In the genomic region with DNA sequence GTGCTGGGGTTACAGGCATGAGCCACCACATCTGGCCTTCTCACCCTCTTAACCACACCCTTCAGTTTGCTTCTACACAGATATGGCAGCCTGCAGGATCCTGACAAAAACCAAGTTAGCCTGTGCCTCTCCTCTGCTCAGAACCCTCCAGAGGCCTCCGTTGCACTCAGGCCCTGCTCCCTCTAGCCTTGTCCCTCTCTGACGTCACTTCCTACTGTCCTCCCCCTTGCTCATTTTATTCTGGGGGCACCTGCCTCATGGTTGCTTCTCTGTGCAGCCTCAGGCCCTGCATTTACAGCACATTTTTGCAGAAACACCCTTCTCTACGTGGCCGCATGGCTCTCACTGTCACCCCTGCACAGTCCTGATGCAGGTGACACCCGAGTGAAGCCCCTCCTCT, we compare ENCODE assay signal across 29 cellular contexts.
"Had no signal": no experiment of that assay in that cellular context is flagged by ENCODE, and none has a peak within 500 bp of the region (broad histone marks: within the 10 kb centered on the region; RNA-seq: fewer than 3 reads in every experiment).

No MANE protein-coding gene starts in this region.

- H3K4me3 ChIP-seq: adrenal gland, ascending aorta, colonic mucosa, dorsolateral prefrontal cortex, esophagus muscularis mucosa, gastroesophageal sphincter, lung, ovary, prostate gland, thyroid gland, upper lobe of right lung had no signal

- H3K27me3 ChIP-seq: ascending aorta, colonic mucosa, dorsolateral prefrontal cortex, ovary, thyroid gland, upper lobe of right lung had no signal

- H3K4me3 Mint-ChIP-seq: activated CD4-positive, alpha-beta memory T cell treated with anti-CD3 and anti-CD28 coated beads, Interleukin-2, amount 10 ng/mL, durations not matched to agents 7 days and 5 days; activated CD4-positive, alpha-beta T cell treated with anti-CD3 and anti-CD28 coated beads, Interleukin-2, amount 10 ng/mL, durations not matched to agents 24 days and 14 days; activated naive CD4-positive, alpha-beta T cell treated with anti-CD3 and anti-CD28 coated beads, Interleukin-2, amount 50 U/mL, for 24 hours; activated T-cell treated with anti-CD3 and anti-CD28 coated beads, Interleukin-2, amount 50 U/mL, for 72 hours; effector memory CD8-positive, alpha-beta T cell; naive thymus-derived CD8-positive, alpha-beta T cell; stimulated activated naive CD8-positive, alpha-beta T cell treated with anti-CD3 and anti-CD28 coated beads, Interleukin-15, Interleukin-2, amounts not matched to agents 100 ng/mL and 50 ng/mL, for 24 hours; T-cell; T-helper 2 cell treated with Interferon-gamma antibody and Interleukin-4, amounts not matched to agents 5 μg/mL and 100 μg/mL, for 36 hours had no signal

- H3K4me1 Mint-ChIP-seq: activated CD4-positive, alpha-beta memory T cell treated with anti-CD3 and anti-CD28 coated beads, Interleukin-2, amount 10 ng/mL, durations not matched to agents 7 days and 5 days; activated CD4-positive, alpha-beta T cell treated with anti-CD3 and anti-CD28 coated beads, Interleukin-2, amount 10 ng/mL, durations not matched to agents 24 days and 14 days; activated naive CD4-positive, alpha-beta T cell treated with anti-CD3 and anti-CD28 coated beads, Interleukin-2, amount 50 U/mL, for 24 hours; naive thymus-derived CD8-positive, alpha-beta T cell; T-cell had no signal

- ATAC-seq: activated CD4-positive, CD25-positive, alpha-beta regulatory T cell treated with anti-CD3 and anti-CD28 coated beads, Interleukin-2, amount 50 U/mL, for 24 hours; activated T-cell treated with anti-CD3 and anti-CD28 coated beads, Interleukin-2, amount 50 U/mL, for 72 hours; effector memory CD8-positive, alpha-beta T cell; gastroesophageal sphincter; left lobe of liver; naive thymus-derived CD8-positive, alpha-beta T cell; T-cell; upper lobe of right lung had no signal

- H3K36me3 Mint-ChIP-seq: activated naive CD4-positive, alpha-beta T cell treated with anti-CD3 and anti-CD28 coated beads, Interleukin-2, amount 50 U/mL, for 24 hours; naive thymus-derived CD8-positive, alpha-beta T cell; T-cell had no signal

- H3K27ac Mint-ChIP-seq: activated CD4-positive, alpha-beta memory T cell treated with anti-CD3 and anti-CD28 coated beads, Interleukin-2, amount 10 ng/mL, durations not matched to agents 7 days and 5 days; activated CD4-positive, alpha-beta T cell treated with anti-CD3 and anti-CD28 coated beads, Interleukin-2, amount 10 ng/mL, durations not matched to agents 24 days and 14 days; activated T-cell treated with anti-CD3 and anti-CD28 coated beads, Interleukin-2, amount 50 U/mL, for 72 hours; effector memory CD8-positive, alpha-beta T cell; naive thymus-derived CD8-positive, alpha-beta T cell; stimulated activated naive CD8-positive, alpha-beta T cell treated with anti-CD3 and anti-CD28 coated beads, Interleukin-15, Interleukin-2, amounts not matched to agents 100 ng/mL and 50 ng/mL, for 24 hours; T-cell; T-helper 2 cell treated with Interferon-gamma antibody and Interleukin-4, amounts not matched to agents 5 μg/mL and 100 μg/mL, for 36 hours had no signal

- DNase-seq: activated CD4-positive, alpha-beta memory T cell treated with anti-CD3 and anti-CD28 coated beads, Interleukin-2, amount 10 ng/mL, durations not matched to agents 7 days and 5 days; activated CD4-positive, alpha-beta T cell treated with anti-CD3 and anti-CD28 coated beads, Interleukin-2, amount 10 ng/mL, durations not matched to agents 24 days and 14 days; activated gamma-delta T cell treated with Interleukin-2 at 50 U/mL for 16 hours; activated T-cell treated with anti-CD3 and anti-CD28 coated beads, Interleukin-2, amount 50 U/mL, for 72 hours; adrenal gland; colonic mucosa; dorsolateral prefrontal cortex; effector memory CD8-positive, alpha-beta T cell; head of caudate nucleus; naive thymus-derived CD8-positive, alpha-beta T cell; ovary; stimulated activated CD4-positive, alpha-beta T cell treated with anti-CD3 and anti-CD28 coated beads, Interleukin-4, amount 100 ng/mL, for 4 hours; substantia nigra; T-cell; thyroid gland; upper lobe of right lung had no signal

- H3K4me1 ChIP-seq: adrenal gland, colonic mucosa, upper lobe of right lung had no signal

- H3K27ac ChIP-seq: adrenal gland, ascending aorta, colonic mucosa, dorsolateral prefrontal cortex, esophagus muscularis mucosa, gastroesophageal sphincter, ovary, prostate gland, thyroid gland, upper lobe of right lung, VCaP had no signal

- FAIRE-seq: endothelial cell of umbilical vein, islet of Langerhans had no signal

- H3K9me3 ChIP-seq: adrenal gland, ascending aorta, colonic mucosa, esophagus muscularis mucosa, gastroesophageal sphincter, ovary, prostate gland, thyroid gland, upper lobe of right lung had no signal

- H3K36me3 ChIP-seq: adrenal gland, ascending aorta, colonic mucosa, esophagus muscularis mucosa, gastroesophageal sphincter, ovary, prostate gland, thyroid gland, upper lobe of right lung had no signal

- H3K9me3 Mint-ChIP-seq: activated CD4-positive, alpha-beta memory T cell treated with anti-CD3 and anti-CD28 coated beads, Interleukin-2, amount 10 ng/mL, durations not matched to agents 7 days and 5 days; activated CD4-positive, alpha-beta T cell treated with anti-CD3 and anti-CD28 coated beads, Interleukin-2, amount 10 ng/mL, durations not matched to agents 24 days and 14 days; activated naive CD4-positive, alpha-beta T cell treated with anti-CD3 and anti-CD28 coated beads, Interleukin-2, amount 50 U/mL, for 24 hours; activated T-cell treated with anti-CD3 and anti-CD28 coated beads, Interleukin-2, amount 50 U/mL, for 72 hours; effector memory CD8-positive, alpha-beta T cell; naive thymus-derived CD8-positive, alpha-beta T cell; stimulated activated naive CD8-positive, alpha-beta T cell treated with anti-CD3 and anti-CD28 coated beads, Interleukin-15, Interleukin-2, amounts not matched to agents 100 ng/mL and 50 ng/mL, for 24 hours; T-cell; T-helper 2 cell treated with Interferon-gamma antibody and Interleukin-4, amounts not matched to agents 5 μg/mL and 100 μg/mL, for 36 hours had no signal
